In the genomic region with DNA sequence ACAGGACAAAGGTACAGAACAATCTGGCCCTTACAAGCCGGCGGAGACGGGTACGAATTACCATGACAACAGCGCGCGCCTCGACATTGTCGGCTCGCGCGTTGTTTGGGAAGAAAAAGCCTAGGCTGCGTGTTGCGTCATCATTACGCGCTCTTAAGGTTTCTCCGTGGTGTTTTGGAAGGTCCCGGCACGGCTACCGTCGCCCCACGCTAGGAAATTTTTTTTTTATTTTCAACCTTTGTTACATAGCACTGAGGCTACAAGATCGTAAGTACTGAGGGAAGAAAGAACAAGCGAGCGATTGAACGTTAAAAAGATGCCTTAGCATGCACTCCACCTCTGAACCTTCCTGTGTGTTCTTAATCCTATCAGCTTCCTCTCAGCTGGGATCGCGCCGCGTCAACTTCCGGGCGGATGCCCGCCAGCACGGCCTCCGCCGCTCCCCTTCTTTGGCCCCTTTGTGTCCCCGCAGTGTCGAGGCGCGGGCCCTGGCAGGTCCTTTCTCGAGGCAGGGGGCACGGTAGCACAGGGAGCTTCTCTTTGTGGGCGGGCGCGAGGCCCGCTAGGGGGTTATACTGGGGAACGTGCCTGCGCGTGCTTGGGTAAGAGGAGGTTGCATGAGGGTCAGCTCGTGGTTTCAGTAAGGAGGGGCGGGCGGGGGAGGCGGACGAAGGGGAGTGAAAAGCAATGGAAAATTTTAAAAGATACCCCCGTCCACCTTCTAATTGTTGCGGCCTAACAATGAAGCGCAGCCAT, we compare ENCODE assay signal across 8 cellular contexts. TPM values are rescaled to one million over a fixed set of nuclear protein-coding genes. Genes with fewer than 3 reads are reported as not detected.
DNase-seq lines count a peak whose midpoint lies in the region; ATAC-seq, FAIRE-seq and TF ChIP-seq lines count a peak whose summit lies in the region.

Gene SMARCAD1 (plus strand): TSS at position 397 of the 756 bp plus-strand sequence. CDS start 530 bp downstream, outside the sequence.

- H2AFZ ChIP-seq in ACC112 (ENCODE audit: low read length, unreplicated experiment), result peak within 1 kb of the TSS; percentile 99

- FAIRE-seq in small intestine (lab: Jason Lieb, UNC), result no peak

- peaks cover 0 to under 1% of the 10 kb centered on the region in 2 donors for H3K9me3 ChIP-seq in breast epithelium
- no peaks in the 10 kb centered on the region for H3K9me3 ChIP-seq in small intestine (ENCODE audit: control insufficient read depth, low read depth)

- TF ChIP-seq CTCF in VCaP (conservative IDR thresholded peaks at IDR 0.05), result no peak
- TF ChIP-seq CTCF in breast epithelium (IDR thresholded peaks at IDR 0.05), result no peak

- ATAC-seq in GM18870 (IDR thresholded peaks at IDR 0.05; ENCODE audit: unreplicated experiment) (peak; percentile 93), HG03135 (IDR thresholded peaks at IDR 0.05; ENCODE audit: unreplicated experiment) (peak; percentile 93)

- H3K4me1 ChIP-seq in ACC112 (ENCODE audit: control insufficient read depth, insufficient read depth, low read length, unreplicated experiment), result peaks cover 20% of the 10 kb centered on the region
- H3K4me1 ChIP-seq in breast epithelium, result no peaks in the 10 kb centered on the region
- H3K4me1 ChIP-seq in small intestine (ENCODE audit: control insufficient read depth in 2 of 2, insufficient read depth in 1 of 2, low read depth in 1 of 2, low read length in 1 of 2), result no peaks in the 10 kb centered on the region

- H3K27me3 ChIP-seq in ACC112 (ENCODE audit: insufficient read depth, low read length), result no peaks in the 10 kb centered on the region
- H3K27me3 ChIP-seq in breast epithelium, result no peaks in the 10 kb centered on the region
- H3K27me3 ChIP-seq in small intestine (ENCODE audit: control insufficient read depth in 2 of 2, insufficient read depth in 2 of 2, low read length in 2 of 2), result no peaks in the 10 kb centered on the region

- H3K4me3 ChIP-seq in ACC112 (ENCODE audit: low read depth, low read length), result peak within 1 kb of the TSS; percentile 99
- H3K4me3 ChIP-seq in breast epithelium, result peak within 1 kb of the TSS; percentile 58 to 80 (median 78)
- H3K4me3 ChIP-seq in small intestine (ENCODE audit: low read depth in 1 of 2, low read length in 2 of 2), result peak within 1 kb of the TSS; percentile 64 to 87

- WGBS in small intestine, 3 donors, result 0% methylated on average over 57 of the region's 57 CpGs

- H3K36me3 ChIP-seq in ACC112 (ENCODE audit: insufficient read depth, low read length) (peaks cover 11% of the 10 kb centered on the region; the same call in 1 of the 2 replicates), breast epithelium (no peaks in the 10 kb centered on the region), small intestine (ENCODE audit: control insufficient read depth in 2 of 2, insufficient read depth in 2 of 2, low read length in 2 of 2) (peaks cover 0 to 3% of the 10 kb centered on the region in 2 donors)

- peaks cover 31% of the 10 kb centered on the region for H3K79me2 ChIP-seq in ACC112 (ENCODE audit: control insufficient read depth, insufficient read depth, low read length, unreplicated experiment)

- DNase-seq in NCI-H2196 treated with DMSO at 0.1 percent for 48 hours (lab: John Stamatoyannopoulos, UW; ENCODE audit: unreplicated experiment) (peak; percentile 60), breast epithelium (ENCODE audit: low spot score in 2 of 2) (peak; percentile 85), iPS-NIHi11 (ENCODE audit: low spot score) (peak; percentile 88), small intestine (peak; percentile 95)

- H3K27ac ChIP-seq in ACC112 (ENCODE audit: low read depth, low read length), result peak within 1 kb of the TSS; percentile 94
- H3K27ac ChIP-seq in VCaP, result peak within 1 kb of the TSS; percentile 89
- peak within 1 kb of the TSS; percentile 82 to 89 for H3K27ac ChIP-seq in breast epithelium
- H3K27ac ChIP-seq in small intestine (ENCODE audit: low read depth in 1 of 2, low read length in 1 of 2), result peak within 1 kb of the TSS; percentile 61 to 89

- intact Hi-C loops in breast epithelium (cut with DNase I; ENCODE audit: low total_unique reads), result no loop called here

- TF ChIP-seq POLR2A in breast epithelium (IDR thresholded peaks at IDR 0.05), result no peak

RNA-seq across cellular contexts. Expression of gene SMARCAD1, which starts in this region (rescaled TPM):
- 10 to 100 TPM; 18.4 to 41.4 (median 32.1) TPM for total RNA-seq in breast epithelium
- 10 to 100 TPM in 1 of 3 donors, 1 to 10 TPM in 2; 5.4 to 10.6 (median 6.9) TPM for polyA plus RNA-seq in small intestine

Comparison
In these comparisons a context has a peak if more than half of its experiments do, and no peak if none do; other contexts are left out.
1. Peak in every context shown above with its lines: DNase-seq, ATAC-seq, H3K4me3 ChIP-seq and H3K27ac ChIP-seq.